21 cellular contexts compared by ENCODE assay signal in genomic region chr5:124889522-124889828, GRCh38.
A peak's percentile ranks its signal among the peaks of the same experiment; 100 is the strongest.
DNase-seq lines count a peak whose midpoint lies in the region; ATAC-seq, FAIRE-seq and TF ChIP-seq lines count a peak whose summit lies in the region.
"Had no signal": no experiment of that assay in that cellular context is flagged by ENCODE, and none has a peak within 500 bp of the region (broad histone marks: within the 10 kb centered on the region; RNA-seq: fewer than 3 reads in every experiment).

No MANE protein-coding gene starts in this region.

- intact Hi-C loops in right cardiac atrium (cut with DNase I) = no loop called here

- ATAC-seq in right cardiac atrium = no peak
- ATAC-seq in GM21515 (IDR thresholded peaks at IDR 0.05; ENCODE audit: unreplicated experiment) = no peak
- ATAC-seq: lower lobe of right lung; stimulated activated memory B cell treated with anti-CD40 and anti-IgM and Interleukin-4, amounts not matched to agents 10 μg/mL and 1 μg/mL and 100 μg/mL, for 72 hours had no signal

- peak overlapping the region; percentile 53 for H3K27ac Mint-ChIP-seq in chondrocyte (ENCODE audit: unreplicated experiment)
- H3K27ac Mint-ChIP-seq: activated CD4-positive, alpha-beta T cell treated with anti-CD3 and anti-CD28 coated beads, Interleukin-2, amount 10 ng/mL, durations not matched to agents 24 days and 14 days; IgD-negative memory B cell; stimulated activated memory B cell treated with anti-CD40 and anti-IgM and Interleukin-4, amounts not matched to agents 10 μg/mL and 1 μg/mL and 100 μg/mL, for 72 hours had no signal

- no peaks in the 10 kb centered on the region; the same call in 1 of the 2 replicates for H3K36me3 ChIP-seq in OCI-LY1 (ENCODE audit: insufficient read depth, low read length)
- H3K36me3 ChIP-seq: BLaER1, lower lobe of right lung, Peyer's patch had no signal

- H3K27ac ChIP-seq in 22Rv1 (peak overlapping the region; percentile 70), OCI-LY1 (ENCODE audit: low read depth, low read length, poor library complexity, severe bottlenecking) (peak overlapping the region; percentile 47), right cardiac atrium (ENCODE audit: low read length) (no peak overlapping the region)
- H3K27ac ChIP-seq: BLaER1, coronary artery, epithelial cell of prostate, lower lobe of right lung had no signal

- H3K27me3 ChIP-seq in OCI-LY1 (ENCODE audit: insufficient read depth, low read length) (no peaks in the 10 kb centered on the region), right cardiac atrium (ENCODE audit: control insufficient read depth, insufficient read depth) (no peaks in the 10 kb centered on the region)
- H3K27me3 ChIP-seq: BLaER1, Peyer's patch had no signal

- H3K9me3 ChIP-seq in OCI-LY1 (ENCODE audit: low read length) (peaks cover 6% of the 10 kb centered on the region), right cardiac atrium (ENCODE audit: control insufficient read depth, low read length) (no peaks in the 10 kb centered on the region)
- H3K9me3 ChIP-seq: lower lobe of right lung, Peyer's patch, psoas muscle had no signal

- FAIRE-seq in urothelium cell line (lab: Jason Lieb, UNC) = no peak

- DNase-seq in chondrocyte (ENCODE audit: low spot score) (no peak), kidney tubule cell (ENCODE audit: low spot score) (peak; percentile 42), urothelium cell line (ENCODE audit: low spot score) (no peak), right cardiac atrium (no peak)
- no peak for DNase-seq in NK-92 treated with Interleukin-12 subunit alpha and Interleukin-12 subunit beta, amount 100 ng/mL, for 24 hours (lab: John Stamatoyannopoulos, UW)
- DNase-seq: activated CD4-positive, alpha-beta T cell treated with anti-CD3 and anti-CD28 coated beads, Interleukin-2, amount 10 ng/mL, durations not matched to agents 24 days and 14 days; activated CD8-positive, alpha-beta memory T cell treated with anti-CD3 and anti-CD28 coated beads, Interleukin-2, amount 50 U/mL, for 4 hours; lower lobe of right lung; NCI-H2029 treated with DMSO at 0.1 percent for 48 hours; NCI-H524; Peyer's patch; psoas muscle; stimulated activated CD4-positive, alpha-beta T cell treated with anti-CD3 and anti-CD28 coated beads, Interleukin-12 subunit alpha, Interleukin-12 subunit beta, amount 100 ng/mL, for 4 hours had no signal

- H3K9me3 Mint-ChIP-seq in chondrocyte (ENCODE audit: low read depth) = no peaks in the 10 kb centered on the region
- H3K9me3 Mint-ChIP-seq: stimulated activated memory B cell treated with anti-CD40 and anti-IgM and Interleukin-4, amounts not matched to agents 10 μg/mL and 1 μg/mL and 100 μg/mL, for 72 hours had no signal

- H3K4me2 ChIP-seq in OCI-LY1 (ENCODE audit: low read length) = peak overlapping the region; percentile 49

- H3K4me1 Mint-ChIP-seq in chondrocyte (ENCODE audit: low read depth) = peaks cover 32% of the 10 kb centered on the region
- H3K4me1 Mint-ChIP-seq: activated CD4-positive, alpha-beta T cell treated with anti-CD3 and anti-CD28 coated beads, Interleukin-2, amount 10 ng/mL, durations not matched to agents 24 days and 14 days; stimulated activated memory B cell treated with anti-CD40 and anti-IgM and Interleukin-4, amounts not matched to agents 10 μg/mL and 1 μg/mL and 100 μg/mL, for 72 hours had no signal

- H3K27me3 Mint-ChIP-seq in chondrocyte (ENCODE audit: low read depth) = no peaks in the 10 kb centered on the region
- H3K27me3 Mint-ChIP-seq: activated CD4-positive, alpha-beta T cell treated with anti-CD3 and anti-CD28 coated beads, Interleukin-2, amount 10 ng/mL, durations not matched to agents 24 days and 14 days; IgD-negative memory B cell; stimulated activated memory B cell treated with anti-CD40 and anti-IgM and Interleukin-4, amounts not matched to agents 10 μg/mL and 1 μg/mL and 100 μg/mL, for 72 hours had no signal

- H3K4me3 Mint-ChIP-seq in chondrocyte (ENCODE audit: unreplicated experiment) = no peak overlapping the region
- H3K4me3 Mint-ChIP-seq: activated CD4-positive, alpha-beta T cell treated with anti-CD3 and anti-CD28 coated beads, Interleukin-2, amount 10 ng/mL, durations not matched to agents 24 days and 14 days; IgD-negative memory B cell; stimulated activated memory B cell treated with anti-CD40 and anti-IgM and Interleukin-4, amounts not matched to agents 10 μg/mL and 1 μg/mL and 100 μg/mL, for 72 hours had no signal

- no peaks in the 10 kb centered on the region for H3K9me2 ChIP-seq in OCI-LY1 (ENCODE audit: low read depth, low read length)

- peak overlapping the region; percentile 28 for H3K4me3 ChIP-seq in OCI-LY1 (ENCODE audit: low read depth, low read length, poor library complexity, severe bottlenecking)
- H3K4me3 ChIP-seq in right cardiac atrium (ENCODE audit: low read length) = no peak overlapping the region
- H3K4me3 ChIP-seq: BLaER1, coronary artery, lower lobe of right lung, Peyer's patch had no signal

- H3F3A ChIP-seq in OCI-LY1 (ENCODE audit: insufficient read depth, low read length) = no peaks in the 10 kb centered on the region; the same call in 1 of the 2 replicates

- no peaks in the 10 kb centered on the region for H4K20me1 ChIP-seq in OCI-LY1 (ENCODE audit: insufficient read depth, low read length)
- H4K20me1 ChIP-seq: BLaER1 had no signal

- H3K36me3 Mint-ChIP-seq in chondrocyte (ENCODE audit: low read depth) = no peaks in the 10 kb centered on the region
- H3K36me3 Mint-ChIP-seq: stimulated activated memory B cell treated with anti-CD40 and anti-IgM and Interleukin-4, amounts not matched to agents 10 μg/mL and 1 μg/mL and 100 μg/mL, for 72 hours had no signal

- 61% methylated on average over 2 of the region's 2 CpGs for WGBS in right cardiac atrium

- no peaks in the 10 kb centered on the region for H3K79me2 ChIP-seq in OCI-LY1 (ENCODE audit: insufficient read depth, low read length)

- H3K9ac ChIP-seq in OCI-LY1 (ENCODE audit: low read length) = peak overlapping the region; percentile 37
- H3K9ac ChIP-seq: BLaER1 had no signal

- H2AFZ ChIP-seq in OCI-LY1 (ENCODE audit: low read length) = no peak overlapping the region

- TF ChIP-seq CTCF in 22Rv1 (IDR thresholded peaks at IDR 0.05) = no peak
- no peak for TF ChIP-seq CTCF in OCI-LY1 (IDR thresholded peaks at IDR 0.05; ENCODE audit: low read length)
- TF ChIP-seq CTCF in chondrocyte (IDR thresholded peaks at IDR 0.05) = no peak

- H3K4me1 ChIP-seq in OCI-LY1 (ENCODE audit: insufficient read depth, low read length, severe bottlenecking) (peaks cover 30% of the 10 kb centered on the region), right cardiac atrium (ENCODE audit: control insufficient read depth, insufficient read depth, low read length) (no peaks in the 10 kb centered on the region)
